In genomic region chr7:134254311-134254710, GRCh38 we compare ENCODE assay signal across 2 cellular contexts.
TF ChIP-seq lines count a peak whose summit lies in the region.

No MANE protein-coding gene starts in this region.

TF ChIP-seq in GM23338, 12 proteins besides CTCF, POLR2A, EP300 and RAD21:
- TF ChIP-seq ZNF114 (CRISPR knock-in tag; IDR thresholded peaks at IDR 0.05), result no peak
- TF ChIP-seq POLR2AphosphoS5 (IDR thresholded peaks at IDR 0.05; ENCODE audit: low read depth), result no peak
- no peak for TF ChIP-seq EZH2phosphoT487 (IDR thresholded peaks at IDR 0.05; ENCODE audit: unreplicated experiment)
- TF ChIP-seq STAT1 (IDR thresholded peaks at IDR 0.05; ENCODE audit: unreplicated experiment), result no peak
- no peak for TF ChIP-seq REST (IDR thresholded peaks at IDR 0.05; ENCODE audit: unreplicated experiment)

TF ChIP-seq in H1, 55 proteins besides CTCF, POLR2A, EP300 and RAD21:
- TF ChIP-seq EGR1 (IDR thresholded peaks at IDR 0.05; ENCODE audit: borderline replicate concordance, low read depth, low read length), result no peak
- TF ChIP-seq BCL11A (IDR thresholded peaks at IDR 0.05; ENCODE audit: low read depth in 2 of 2, low read length in 2 of 2), result no peak
